In genomic region chr3:134342269-134342668, GRCh38 we compare ENCODE assay signal across 17 cellular contexts. TPM values are rescaled to one million over a fixed set of nuclear protein-coding genes. Genes with fewer than 3 reads are reported as not detected.
"Had no signal": no experiment of that assay in that cellular context is flagged by ENCODE, and none has a peak within 500 bp of the region (broad histone marks: within the 10 kb centered on the region; RNA-seq: fewer than 3 reads in every experiment).

No MANE protein-coding gene starts in this region.

- DNase-seq: activated CD4-positive, alpha-beta T cell treated with anti-CD3 and anti-CD28 coated beads for 36 hours; activated CD4-positive, alpha-beta T cell treated with anti-CD3 and anti-CD28 coated beads, Interleukin-2, amount 50 U/mL, for 48 hours; activated naive CD4-positive, alpha-beta T cell treated with Interleukin-2 at 50 U/mL for 16 hours; activated naive CD8-positive, alpha-beta T cell treated with anti-CD3 and anti-CD28 coated beads, Interleukin-2, amount 10 ng/mL, durations not matched to agents 7 days and 5 days; amygdala; cortex of kidney; heart right ventricle; kidney glomerular epithelial cell; mesendoderm; naive thymus-derived CD8-positive, alpha-beta T cell; pancreas; right lobe of liver; stimulated activated naive CD4-positive, alpha-beta T cell had no signal

- H3K4me1 ChIP-seq: right lobe of liver had no signal

- H3K27me3 ChIP-seq: heart right ventricle, pancreas, right lobe of liver had no signal

- H3K27ac ChIP-seq: heart right ventricle, pancreas, right lobe of liver had no signal

- ATAC-seq: activated CD4-positive, alpha-beta T cell treated with anti-CD3 and anti-CD28 coated beads for 36 hours; esophagus mucosa; heart right ventricle; naive thymus-derived CD8-positive, alpha-beta T cell; pancreas; right lobe of liver; WTC11 had no signal

- H3K9me3 ChIP-seq: pancreas, right lobe of liver had no signal

- H3K36me3 ChIP-seq: heart right ventricle, pancreas, right lobe of liver had no signal

- H3K4me3 ChIP-seq: heart right ventricle, pancreas, right lobe of liver had no signal

RNA-seq across cellular contexts. Expression of gene AMOTL2, which starts 32.0 kb away (rescaled TPM):
- total RNA-seq: activated naive CD8-positive, alpha-beta T cell treated with anti-CD3 and anti-CD28 coated beads, Interleukin-2, amount 10 ng/mL, durations not matched to agents 7 days and 5 days; activated T-helper 1 cell treated with anti-CD3 and anti-CD28 coated beads, Interleukin-12 subunit alpha, Interleukin-12 subunit beta, Interleukin-2, Interleukin-4 antibody, amounts not matched to agents 30 ng/mL and 10 ng/mL and 1 ng/mL, durations not matched to agents 14 hours and 24 hours and 36 hours; naive thymus-derived CD8-positive, alpha-beta T cell; T-helper 2 cell treated with Interferon-gamma antibody and Interleukin-4, amounts not matched to agents 100 ng/mL and 5 ng/mL, for 36 hours had no signal
- polyA plus RNA-seq: naive thymus-derived CD8-positive, alpha-beta T cell had no signal
